Comparison of ENCODE assay signal across 8 cellular contexts in genomic region chr6:158648682-158649131, GRCh38. TPM values are rescaled to one million over a fixed set of nuclear protein-coding genes. Genes with fewer than 3 reads are reported as not detected.
A peak's percentile ranks its signal among the peaks of the same experiment; 100 is the strongest.
DNase-seq lines count a peak whose midpoint lies in the region; ATAC-seq and TF ChIP-seq lines count a peak whose summit lies in the region.

No MANE protein-coding gene starts in this region.

- peaks cover 6% of the 10 kb centered on the region for H3K27me3 Mint-ChIP-seq in glutamatergic neuron (ENCODE audit: unreplicated experiment)

- peaks cover 9% of the 10 kb centered on the region for H3K4me1 Mint-ChIP-seq in glutamatergic neuron (ENCODE audit: low read depth, unreplicated experiment)

- TF ChIP-seq CTCF in brain microvascular endothelial cell (IDR thresholded peaks at IDR 0.05; ENCODE audit: low read depth, low read length, missing control alignments) (no peak), neutrophil (IDR thresholded peaks at IDR 0.05) (no peak), glutamatergic neuron (IDR thresholded peaks at IDR 0.05; ENCODE audit: partially characterized antibody, unreplicated experiment) (no peak)

- H3K4me3 ChIP-seq in ACC112 (ENCODE audit: low read depth, low read length) (no peak overlapping the region), brain microvascular endothelial cell (ENCODE audit: low read depth, low read length) (no peak overlapping the region), neutrophil (ENCODE audit: low read depth in 1 of 2, low read length in 1 of 2) (peak overlapping the region in 1 of 2 experiments; percentile 55)

- H3K27ac ChIP-seq in ACC112 (ENCODE audit: low read depth, low read length) = peak overlapping the region; percentile 70
- H3K27ac ChIP-seq in brain microvascular endothelial cell = peak overlapping the region; percentile 80
- H3K27ac ChIP-seq in neutrophil = peak overlapping the region; percentile 95

- ATAC-seq in GM18868 (IDR thresholded peaks at IDR 0.05; ENCODE audit: unreplicated experiment) (peak; percentile 41), HG02798 (IDR thresholded peaks at IDR 0.05; ENCODE audit: poor library complexity, unreplicated experiment) (no peak)

- H3K27ac Mint-ChIP-seq in glutamatergic neuron (ENCODE audit: unreplicated experiment) = no peak overlapping the region

- DNase-seq in HT1080 (ENCODE audit: low read depth) (peak; percentile 87), brain microvascular endothelial cell (peak; percentile 76), superior temporal gyrus (ENCODE audit: extremely low spot score) (no peak), glutamatergic neuron (no peak)

- peaks cover 8% of the 10 kb centered on the region for H3K79me2 ChIP-seq in ACC112 (ENCODE audit: control insufficient read depth, insufficient read depth, low read length, unreplicated experiment)

- H3K36me3 ChIP-seq in ACC112 (ENCODE audit: insufficient read depth, low read length) (no peaks in the 10 kb centered on the region), brain microvascular endothelial cell (replicated peaks) (no peaks in the 10 kb centered on the region), neutrophil (no peaks in the 10 kb centered on the region)

- no peaks in the 10 kb centered on the region for H3K36me3 Mint-ChIP-seq in glutamatergic neuron (ENCODE audit: unreplicated experiment)

- no peak overlapping the region for H2AFZ ChIP-seq in ACC112 (ENCODE audit: low read length, unreplicated experiment)

- in situ Hi-C loops in brain microvascular endothelial cell (cut with HindIII; ENCODE audit: low pct_ligation_motif_present, low sequenced_read_pairs) = no loop called here

- H3K4me1 ChIP-seq in ACC112 (ENCODE audit: control insufficient read depth, insufficient read depth, low read length, unreplicated experiment) (peaks cover 14% of the 10 kb centered on the region), neutrophil (ENCODE audit: control insufficient read depth in 1 of 2, insufficient read depth in 1 of 2, low read depth in 1 of 2, low read length in 1 of 2) (peaks cover 63 to 72% of the 10 kb centered on the region in 2 experiments)

- H3K27me3 ChIP-seq in ACC112 (ENCODE audit: insufficient read depth, low read length) (no peaks in the 10 kb centered on the region), brain microvascular endothelial cell (replicated peaks) (no peaks in the 10 kb centered on the region), neutrophil (no peaks in the 10 kb centered on the region)

- no peaks in the 10 kb centered on the region for H3K9me3 ChIP-seq in neutrophil

- H3K4me3 Mint-ChIP-seq in glutamatergic neuron (ENCODE audit: unreplicated experiment) = no peak overlapping the region

- peaks cover 11% of the 10 kb centered on the region for H3K9me3 Mint-ChIP-seq in glutamatergic neuron (ENCODE audit: unreplicated experiment)

RNA-seq across cellular contexts. Expression of gene SYTL3, which starts 1.1 kb away (rescaled TPM):
- total RNA-seq in HT1080 (2014; rRNA removed; shearing (Covaris generic)) = 5.5 and 5.7 TPM in 2 replicates
- 7.2 and 7.9 TPM in 2 replicates for polyA plus RNA-seq in HT1080 (2015; cell fraction: cytosol; rRNA removed)
- polyA plus RNA-seq in HT1080 (2015; cell fraction: nucleus; rRNA removed) = 7.6 and 8.7 TPM in 2 replicates
- 2.8 TPM for total RNA-seq in glutamatergic neuron (ENCODE audit: unreplicated experiment)

RNA-seq across cellular contexts. Expression of gene DYNLT1, which starts 4.2 kb away (rescaled TPM):
- 47.4 and 63.4 TPM in 2 replicates for total RNA-seq in HT1080 (2014; rRNA removed; shearing (Covaris generic))
- polyA plus RNA-seq in HT1080 (2015; cell fraction: cytosol; rRNA removed) = 98.5 and 113 TPM in 2 replicates
- polyA plus RNA-seq in HT1080 (2015; cell fraction: nucleus; rRNA removed) = 46.4 and 64.6 TPM in 2 replicates
- 261 TPM for total RNA-seq in glutamatergic neuron (ENCODE audit: unreplicated experiment)

Comparison
In these comparisons a context has a peak if more than half of its experiments do, and no peak if none do; other contexts are left out.
1. DNase-seq: peak in HT1080 (single experiment) and brain microvascular endothelial cell (single experiment); none in superior temporal gyrus (single experiment) and glutamatergic neuron (single experiment).
2. Peak in every context shown above with its lines, with median percentiles within 50 percentile points of each other: H3K27ac ChIP-seq.